Comparison of ENCODE assay signal across 1 cellular context in the genomic region with DNA sequence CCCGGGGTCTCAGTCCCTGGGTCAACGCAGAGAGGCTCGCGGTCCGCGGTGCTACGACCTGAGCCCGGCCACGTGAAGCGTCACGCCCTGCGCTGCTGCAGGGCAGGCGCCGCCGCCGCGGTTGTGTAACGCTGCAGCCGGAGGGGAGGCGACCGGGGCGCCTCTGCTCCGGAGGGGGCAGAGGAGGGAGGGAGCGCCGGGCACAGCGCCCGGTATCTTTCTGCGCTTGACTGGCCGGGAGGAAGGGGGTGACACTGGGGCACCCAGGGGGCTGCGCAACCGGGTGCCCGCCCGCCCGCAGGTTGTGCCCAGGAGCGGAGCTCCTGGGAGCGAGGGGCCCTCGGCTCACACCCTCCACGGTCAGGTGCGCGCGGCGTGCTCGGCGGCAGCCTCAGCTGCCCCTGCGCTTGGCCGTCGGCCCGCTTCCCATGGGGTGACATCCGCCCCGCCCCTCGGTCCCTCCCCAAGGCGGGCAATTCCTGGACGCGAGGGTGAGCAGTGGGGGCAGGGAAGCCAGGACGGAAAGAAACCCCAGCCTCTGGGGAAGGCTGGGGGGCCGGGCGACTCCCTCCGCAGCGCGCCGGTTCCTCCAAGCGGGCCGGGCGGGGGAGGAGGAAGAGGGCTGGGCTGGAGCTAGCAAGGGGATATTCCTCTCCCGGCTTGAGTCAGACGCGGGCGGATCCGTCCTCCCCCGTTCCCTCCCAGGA.
TF ChIP-seq lines count a peak whose summit lies in the region.

No MANE protein-coding gene starts in this region.

TF ChIP-seq in HepG2, 621 proteins besides CTCF, POLR2A, EP300 and RAD21 (continued from another document and continues in another):
- TF ChIP-seq, protein P1, sequence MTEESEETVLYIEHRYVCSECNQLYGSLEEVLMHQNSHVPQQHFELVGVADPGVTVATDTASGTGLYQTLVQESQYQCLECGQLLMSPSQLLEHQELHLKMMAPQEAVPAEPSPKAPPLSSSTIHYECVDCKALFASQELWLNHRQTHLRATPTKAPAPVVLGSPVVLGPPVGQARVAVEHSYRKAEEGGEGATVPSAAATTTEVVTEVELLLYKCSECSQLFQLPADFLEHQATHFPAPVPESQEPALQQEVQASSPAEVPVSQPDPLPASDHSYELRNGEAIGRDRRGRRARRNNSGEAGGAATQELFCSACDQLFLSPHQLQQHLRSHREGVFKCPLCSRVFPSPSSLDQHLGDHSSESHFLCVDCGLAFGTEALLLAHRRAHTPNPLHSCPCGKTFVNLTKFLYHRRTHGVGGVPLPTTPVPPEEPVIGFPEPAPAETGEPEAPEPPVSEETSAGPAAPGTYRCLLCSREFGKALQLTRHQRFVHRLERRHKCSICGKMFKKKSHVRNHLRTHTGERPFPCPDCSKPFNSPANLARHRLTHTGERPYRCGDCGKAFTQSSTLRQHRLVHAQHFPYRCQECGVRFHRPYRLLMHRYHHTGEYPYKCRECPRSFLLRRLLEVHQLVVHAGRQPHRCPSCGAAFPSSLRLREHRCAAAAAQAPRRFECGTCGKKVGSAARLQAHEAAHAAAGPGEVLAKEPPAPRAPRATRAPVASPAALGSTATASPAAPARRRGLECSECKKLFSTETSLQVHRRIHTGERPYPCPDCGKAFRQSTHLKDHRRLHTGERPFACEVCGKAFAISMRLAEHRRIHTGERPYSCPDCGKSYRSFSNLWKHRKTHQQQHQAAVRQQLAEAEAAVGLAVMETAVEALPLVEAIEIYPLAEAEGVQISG (CRISPR knock-in tag; IDR thresholded peaks at IDR 0.05): peak; percentile 78
- TF ChIP-seq HOXA5 (CRISPR knock-in tag; IDR thresholded peaks at IDR 0.05) (peak; percentile 45; the same call in 1 of the 2 replicates), FOSL2 (CRISPR knock-in tag; IDR thresholded peaks at IDR 0.05) (peak; percentile 68), SNRNP70 (IDR thresholded peaks at IDR 0.05; ENCODE audit: low read depth, low read length) (no peak), ZC3H4 (CRISPR knock-in tag; IDR thresholded peaks at IDR 0.05; ENCODE audit: borderline replicate concordance) (no peak), ZNF232 (CRISPR knock-in tag; IDR thresholded peaks at IDR 0.05; ENCODE audit: borderline replicate concordance) (peak; percentile 21; the same call in 1 of the 2 replicates), MAFG (CRISPR knock-in tag; IDR thresholded peaks at IDR 0.05) (no peak), ZNF570 (CRISPR knock-in tag; IDR thresholded peaks at IDR 0.05; ENCODE audit: borderline replicate concordance) (0 out of 2 replicates have a peak, but pooled peaks have one; percentile 40), ZFP41 (CRISPR knock-in tag; IDR thresholded peaks at IDR 0.05; ENCODE audit: borderline replicate concordance) (0 out of 2 replicates have a peak, but pooled peaks have one; percentile 20), NR1H2 (CRISPR knock-in tag; IDR thresholded peaks at IDR 0.05; ENCODE audit: borderline replicate concordance, low read depth) (no peak), TOE1 (CRISPR knock-in tag; IDR thresholded peaks at IDR 0.05) (no peak; the same call in 1 of the 2 replicates), ZNF749 (CRISPR knock-in tag; IDR thresholded peaks at IDR 0.05; ENCODE audit: borderline replicate concordance) (peak; percentile 97), GABPB1 (CRISPR knock-in tag; IDR thresholded peaks at IDR 0.05) (peak; percentile 90), HNRNPUL1 (IDR thresholded peaks at IDR 0.05; ENCODE audit: low read depth, low read length) (peak; percentile 70; the same call in 1 of the 2 replicates), KDM5B (CRISPR knock-in tag; IDR thresholded peaks at IDR 0.05; ENCODE audit: borderline replicate concordance) (peak; percentile 94; the same call in 1 of the 2 replicates), GTF3A (CRISPR knock-in tag; conservative IDR thresholded peaks at IDR 0.05) (no peak), ZNF713 (CRISPR knock-in tag; IDR thresholded peaks at IDR 0.05) (no peak; the same call in 1 of the 2 replicates), ZNF777 (CRISPR knock-in tag; IDR thresholded peaks at IDR 0.05) (peak; percentile 79), SYNCRIP (IDR thresholded peaks at IDR 0.05; ENCODE audit: insufficient read depth, low read depth, low read length) (no peak), GABPA (IDR thresholded peaks at IDR 0.05; ENCODE audit: low read depth, low read length) (no peak), GABPA (CRISPR knock-in tag; IDR thresholded peaks at IDR 0.05; ENCODE audit: low read depth) (no peak), ZNF354B (CRISPR knock-in tag; IDR thresholded peaks at IDR 0.05) (0 out of 2 replicates have a peak, but pooled peaks have one; percentile 67), ZNF598 (CRISPR knock-in tag; IDR thresholded peaks at IDR 0.05; ENCODE audit: borderline replicate concordance) (peak; percentile 21; the same call in 1 of the 2 replicates), ZFP82 (CRISPR knock-in tag; IDR thresholded peaks at IDR 0.05; ENCODE audit: borderline replicate concordance) (peak; percentile 75; the same call in 1 of the 2 replicates), ZNF263 (CRISPR knock-in tag; IDR thresholded peaks at IDR 0.05) (peak; percentile 45; the same call in 1 of the 2 replicates), AHR (CRISPR knock-in tag; IDR thresholded peaks at IDR 0.05) (0 out of 2 replicates have a peak, but pooled peaks have one; percentile 75), ZNF788 (CRISPR knock-in tag; IDR thresholded peaks at IDR 0.05; ENCODE audit: borderline replicate concordance) (peak; percentile 94), ZNF432 (CRISPR knock-in tag; IDR thresholded peaks at IDR 0.05; ENCODE audit: borderline replicate concordance) (no peak; the same call in 1 of the 2 replicates), ISX (CRISPR knock-in tag; conservative IDR thresholded peaks at IDR 0.05) (no peak), ZBTB3 (CRISPR knock-in tag; IDR thresholded peaks at IDR 0.05; ENCODE audit: borderline replicate concordance, low read depth) (peak; percentile 79), RORA (CRISPR knock-in tag; IDR thresholded peaks at IDR 0.05) (no peak), MAZ (IDR thresholded peaks at IDR 0.05; ENCODE audit: borderline replicate concordance, low read depth, low read length) (peak; percentile 79), MAZ (CRISPR knock-in tag; IDR thresholded peaks at IDR 0.05; ENCODE audit: low read depth) (peak; percentile 98), CEBPG (CRISPR knock-in tag; IDR thresholded peaks at IDR 0.05) (peak; percentile 88), RARA (CRISPR knock-in tag; IDR thresholded peaks at IDR 0.05) (peak; percentile 92)
- TF ChIP-seq, protein P2, sequence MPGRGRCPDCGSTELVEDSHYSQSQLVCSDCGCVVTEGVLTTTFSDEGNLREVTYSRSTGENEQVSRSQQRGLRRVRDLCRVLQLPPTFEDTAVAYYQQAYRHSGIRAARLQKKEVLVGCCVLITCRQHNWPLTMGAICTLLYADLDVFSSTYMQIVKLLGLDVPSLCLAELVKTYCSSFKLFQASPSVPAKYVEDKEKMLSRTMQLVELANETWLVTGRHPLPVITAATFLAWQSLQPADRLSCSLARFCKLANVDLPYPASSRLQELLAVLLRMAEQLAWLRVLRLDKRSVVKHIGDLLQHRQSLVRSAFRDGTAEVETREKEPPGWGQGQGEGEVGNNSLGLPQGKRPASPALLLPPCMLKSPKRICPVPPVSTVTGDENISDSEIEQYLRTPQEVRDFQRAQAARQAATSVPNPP (CRISPR knock-in tag; IDR thresholded peaks at IDR 0.05): 0 out of 2 replicates have a peak, but pooled peaks have one; percentile 58
- TF ChIP-seq, protein P3, sequence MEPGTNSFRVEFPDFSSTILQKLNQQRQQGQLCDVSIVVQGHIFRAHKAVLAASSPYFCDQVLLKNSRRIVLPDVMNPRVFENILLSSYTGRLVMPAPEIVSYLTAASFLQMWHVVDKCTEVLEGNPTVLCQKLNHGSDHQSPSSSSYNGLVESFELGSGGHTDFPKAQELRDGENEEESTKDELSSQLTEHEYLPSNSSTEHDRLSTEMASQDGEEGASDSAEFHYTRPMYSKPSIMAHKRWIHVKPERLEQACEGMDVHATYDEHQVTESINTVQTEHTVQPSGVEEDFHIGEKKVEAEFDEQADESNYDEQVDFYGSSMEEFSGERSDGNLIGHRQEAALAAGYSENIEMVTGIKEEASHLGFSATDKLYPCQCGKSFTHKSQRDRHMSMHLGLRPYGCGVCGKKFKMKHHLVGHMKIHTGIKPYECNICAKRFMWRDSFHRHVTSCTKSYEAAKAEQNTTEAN (CRISPR knock-in tag; conservative IDR thresholded peaks at IDR 0.05): peak; percentile 70; the same call in 1 of the 2 replicates
- TF ChIP-seq, protein P4, sequence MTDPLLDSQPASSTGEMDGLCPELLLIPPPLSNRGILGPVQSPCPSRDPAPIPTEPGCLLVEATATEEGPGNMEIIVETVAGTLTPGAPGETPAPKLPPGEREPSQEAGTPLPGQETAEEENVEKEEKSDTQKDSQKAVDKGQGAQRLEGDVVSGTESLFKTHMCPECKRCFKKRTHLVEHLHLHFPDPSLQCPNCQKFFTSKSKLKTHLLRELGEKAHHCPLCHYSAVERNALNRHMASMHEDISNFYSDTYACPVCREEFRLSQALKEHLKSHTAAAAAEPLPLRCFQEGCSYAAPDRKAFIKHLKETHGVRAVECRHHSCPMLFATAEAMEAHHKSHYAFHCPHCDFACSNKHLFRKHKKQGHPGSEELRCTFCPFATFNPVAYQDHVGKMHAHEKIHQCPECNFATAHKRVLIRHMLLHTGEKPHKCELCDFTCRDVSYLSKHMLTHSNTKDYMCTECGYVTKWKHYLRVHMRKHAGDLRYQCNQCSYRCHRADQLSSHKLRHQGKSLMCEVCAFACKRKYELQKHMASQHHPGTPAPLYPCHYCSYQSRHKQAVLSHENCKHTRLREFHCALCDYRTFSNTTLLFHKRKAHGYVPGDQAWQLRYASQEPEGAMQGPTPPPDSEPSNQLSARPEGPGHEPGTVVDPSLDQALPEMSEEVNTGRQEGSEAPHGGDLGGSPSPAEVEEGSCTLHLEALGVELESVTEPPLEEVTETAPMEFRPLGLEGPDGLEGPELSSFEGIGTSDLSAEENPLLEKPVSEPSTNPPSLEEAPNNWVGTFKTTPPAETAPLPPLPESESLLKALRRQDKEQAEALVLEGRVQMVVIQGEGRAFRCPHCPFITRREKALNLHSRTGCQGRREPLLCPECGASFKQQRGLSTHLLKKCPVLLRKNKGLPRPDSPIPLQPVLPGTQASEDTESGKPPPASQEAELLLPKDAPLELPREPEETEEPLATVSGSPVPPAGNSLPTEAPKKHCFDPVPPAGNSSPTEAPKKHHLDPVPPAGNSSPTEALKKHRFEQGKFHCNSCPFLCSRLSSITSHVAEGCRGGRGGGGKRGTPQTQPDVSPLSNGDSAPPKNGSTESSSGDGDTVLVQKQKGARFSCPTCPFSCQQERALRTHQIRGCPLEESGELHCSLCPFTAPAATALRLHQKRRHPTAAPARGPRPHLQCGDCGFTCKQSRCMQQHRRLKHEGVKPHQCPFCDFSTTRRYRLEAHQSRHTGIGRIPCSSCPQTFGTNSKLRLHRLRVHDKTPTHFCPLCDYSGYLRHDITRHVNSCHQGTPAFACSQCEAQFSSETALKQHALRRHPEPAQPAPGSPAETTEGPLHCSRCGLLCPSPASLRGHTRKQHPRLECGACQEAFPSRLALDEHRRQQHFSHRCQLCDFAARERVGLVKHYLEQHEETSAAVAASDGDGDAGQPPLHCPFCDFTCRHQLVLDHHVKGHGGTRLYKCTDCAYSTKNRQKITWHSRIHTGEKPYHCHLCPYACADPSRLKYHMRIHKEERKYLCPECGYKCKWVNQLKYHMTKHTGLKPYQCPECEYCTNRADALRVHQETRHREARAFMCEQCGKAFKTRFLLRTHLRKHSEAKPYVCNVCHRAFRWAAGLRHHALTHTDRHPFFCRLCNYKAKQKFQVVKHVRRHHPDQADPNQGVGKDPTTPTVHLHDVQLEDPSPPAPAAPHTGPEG (CRISPR knock-in tag; IDR thresholded peaks at IDR 0.05): peak; percentile 75; the same call in 1 of the 2 replicates
- TF ChIP-seq, protein P5, sequence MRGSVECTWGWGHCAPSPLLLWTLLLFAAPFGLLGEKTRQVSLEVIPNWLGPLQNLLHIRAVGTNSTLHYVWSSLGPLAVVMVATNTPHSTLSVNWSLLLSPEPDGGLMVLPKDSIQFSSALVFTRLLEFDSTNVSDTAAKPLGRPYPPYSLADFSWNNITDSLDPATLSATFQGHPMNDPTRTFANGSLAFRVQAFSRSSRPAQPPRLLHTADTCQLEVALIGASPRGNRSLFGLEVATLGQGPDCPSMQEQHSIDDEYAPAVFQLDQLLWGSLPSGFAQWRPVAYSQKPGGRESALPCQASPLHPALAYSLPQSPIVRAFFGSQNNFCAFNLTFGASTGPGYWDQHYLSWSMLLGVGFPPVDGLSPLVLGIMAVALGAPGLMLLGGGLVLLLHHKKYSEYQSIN (CRISPR knock-in tag; IDR thresholded peaks at IDR 0.05; ENCODE audit: borderline replicate concordance): no peak
- TF ChIP-seq, protein P6, sequence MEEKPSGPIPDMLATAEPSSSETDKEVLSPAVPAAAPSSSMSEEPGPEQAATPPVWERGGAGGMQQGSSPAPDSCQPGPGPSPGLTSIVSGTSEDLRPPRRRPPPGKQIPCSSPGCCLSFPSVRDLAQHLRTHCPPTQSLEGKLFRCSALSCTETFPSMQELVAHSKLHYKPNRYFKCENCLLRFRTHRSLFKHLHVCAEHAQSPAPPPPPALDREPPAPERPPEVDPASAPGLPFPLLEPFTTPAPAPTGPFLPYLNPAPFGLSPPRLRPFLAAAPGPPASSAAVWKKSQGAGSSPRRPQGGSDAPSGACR (CRISPR knock-in tag; IDR thresholded peaks at IDR 0.05): peak; percentile 94
- TF ChIP-seq, protein P7, sequence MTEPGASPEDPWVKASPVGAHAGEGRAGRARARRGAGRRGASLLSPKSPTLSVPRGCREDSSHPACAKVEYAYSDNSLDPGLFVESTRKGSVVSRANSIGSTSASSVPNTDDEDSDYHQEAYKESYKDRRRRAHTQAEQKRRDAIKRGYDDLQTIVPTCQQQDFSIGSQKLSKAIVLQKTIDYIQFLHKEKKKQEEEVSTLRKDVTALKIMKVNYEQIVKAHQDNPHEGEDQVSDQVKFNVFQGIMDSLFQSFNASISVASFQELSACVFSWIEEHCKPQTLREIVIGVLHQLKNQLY (CRISPR knock-in tag; IDR thresholded peaks at IDR 0.05): peak; percentile 98
- TF ChIP-seq, protein P8, sequence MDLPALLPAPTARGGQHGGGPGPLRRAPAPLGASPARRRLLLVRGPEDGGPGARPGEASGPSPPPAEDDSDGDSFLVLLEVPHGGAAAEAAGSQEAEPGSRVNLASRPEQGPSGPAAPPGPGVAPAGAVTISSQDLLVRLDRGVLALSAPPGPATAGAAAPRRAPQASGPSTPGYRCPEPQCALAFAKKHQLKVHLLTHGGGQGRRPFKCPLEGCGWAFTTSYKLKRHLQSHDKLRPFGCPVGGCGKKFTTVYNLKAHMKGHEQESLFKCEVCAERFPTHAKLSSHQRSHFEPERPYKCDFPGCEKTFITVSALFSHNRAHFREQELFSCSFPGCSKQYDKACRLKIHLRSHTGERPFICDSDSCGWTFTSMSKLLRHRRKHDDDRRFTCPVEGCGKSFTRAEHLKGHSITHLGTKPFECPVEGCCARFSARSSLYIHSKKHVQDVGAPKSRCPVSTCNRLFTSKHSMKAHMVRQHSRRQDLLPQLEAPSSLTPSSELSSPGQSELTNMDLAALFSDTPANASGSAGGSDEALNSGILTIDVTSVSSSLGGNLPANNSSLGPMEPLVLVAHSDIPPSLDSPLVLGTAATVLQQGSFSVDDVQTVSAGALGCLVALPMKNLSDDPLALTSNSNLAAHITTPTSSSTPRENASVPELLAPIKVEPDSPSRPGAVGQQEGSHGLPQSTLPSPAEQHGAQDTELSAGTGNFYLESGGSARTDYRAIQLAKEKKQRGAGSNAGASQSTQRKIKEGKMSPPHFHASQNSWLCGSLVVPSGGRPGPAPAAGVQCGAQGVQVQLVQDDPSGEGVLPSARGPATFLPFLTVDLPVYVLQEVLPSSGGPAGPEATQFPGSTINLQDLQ (CRISPR knock-in tag; IDR thresholded peaks at IDR 0.05): no peak
- TF ChIP-seq, protein P9, sequence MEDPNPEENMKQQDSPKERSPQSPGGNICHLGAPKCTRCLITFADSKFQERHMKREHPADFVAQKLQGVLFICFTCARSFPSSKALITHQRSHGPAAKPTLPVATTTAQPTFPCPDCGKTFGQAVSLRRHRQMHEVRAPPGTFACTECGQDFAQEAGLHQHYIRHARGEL (CRISPR knock-in tag; IDR thresholded peaks at IDR 0.05): no peak
